In genomic region chr1:161161652-161162051, GRCh38 we compare ENCODE assay signal across 18 cellular contexts. TPM values are rescaled to one million over a fixed set of nuclear protein-coding genes. Genes with fewer than 3 reads are reported as not detected.
A peak's percentile ranks its signal among the peaks of the same experiment; 100 is the strongest.
DNase-seq lines count a peak whose midpoint lies in the region; ATAC-seq and TF ChIP-seq lines count a peak whose summit lies in the region.
"Had no signal": no experiment of that assay in that cellular context is flagged by ENCODE, and none has a peak within 500 bp of the region (broad histone marks: within the 10 kb centered on the region; RNA-seq: fewer than 3 reads in every experiment).

No MANE protein-coding gene starts in this region.

- H3K27me3 ChIP-seq in breast epithelium (no peaks in the 10 kb centered on the region), NT2/D1 (ENCODE audit: insufficient read depth, insufficient read length) (no peaks in the 10 kb centered on the region)

- DNase-seq in MCF 10A (ENCODE audit: unreplicated experiment): no peak
- DNase-seq in breast epithelium (ENCODE audit: low spot score in 2 of 2): no peak
- no peak for DNase-seq in NT2/D1 (ENCODE audit: low read depth, low spot score)
- DNase-seq in endothelial cell (ENCODE audit: low spot score): no peak
- no peak for DNase-seq in stimulated activated effector memory CD8-positive, alpha-beta T cell treated with anti-CD3 and anti-CD28 coated beads, Interleukin-12 subunit alpha, Interleukin-12 subunit beta, amount 100 ng/mL, for 72 hours (ENCODE audit: low spot score in 2 of 2)
- no peak for DNase-seq in UCSD-AML1 (lab: John Stamatoyannopoulos, UW; ENCODE audit: unreplicated experiment)
- DNase-seq in HEK293T (ENCODE audit: extremely low spot score): no peak
- DNase-seq: activated CD4-positive, CD25-positive, alpha-beta regulatory T cell; activated effector memory CD4-positive, alpha-beta T cell treated with Interleukin-2 at 50 U/mL for 16 hours; caudate nucleus; NCI-H1694 treated with DMSO at 0.1 percent for 48 hours; NCI-H2227 treated with DMSO at 0.1 percent for 48 hours; NCI-H774; PC-9 had no signal

- no peak for TF ChIP-seq POLR2A in breast epithelium (IDR thresholded peaks at IDR 0.05)

- H3K27ac ChIP-seq in breast epithelium: peak overlapping the region in 1 of 2 donors; percentile 37
- H3K27ac ChIP-seq: PC-9, thoracic aorta had no signal

- BruUV-seq in MCF 10A (replicated peaks; lab: Mats Ljungman, UMichigan): no TSS peak

- peak overlapping the region; percentile 6 for H3K9ac ChIP-seq in NT2/D1 (ENCODE audit: insufficient read length, low read depth)

- H3K36me3 ChIP-seq in breast epithelium: no peaks in the 10 kb centered on the region
- peaks cover 75% of the 10 kb centered on the region for H3K36me3 ChIP-seq in NT2/D1 (ENCODE audit: insufficient read depth, insufficient read length, low read length)

- H3K27ac Mint-ChIP-seq in MCF 10A (ENCODE audit: low read depth, unreplicated experiment): peak overlapping the region; percentile 25
- H3K27ac Mint-ChIP-seq in endothelial cell (ENCODE audit: unreplicated experiment): peak overlapping the region; percentile 75
- H3K27ac Mint-ChIP-seq in stimulated activated effector memory CD8-positive, alpha-beta T cell treated with anti-CD3 and anti-CD28 coated beads, Interleukin-12 subunit alpha, Interleukin-12 subunit beta, amount 100 ng/mL, for 72 hours: peak overlapping the region; percentile 97

- intact Hi-C loops in MCF 10A (cut with micrococcal nuclease) (no loop called here), breast epithelium (cut with DNase I; ENCODE audit: low total_unique reads) (no loop called here)

- no peak for ATAC-seq in stimulated activated effector memory CD8-positive, alpha-beta T cell treated with anti-CD3 and anti-CD28 coated beads, Interleukin-12 subunit alpha, Interleukin-12 subunit beta, amount 100 ng/mL, for 72 hours
- ATAC-seq in GM21423 (IDR thresholded peaks at IDR 0.05; ENCODE audit: unreplicated experiment): no peak
- ATAC-seq: GM12878 had no signal

- H3K4me3 ChIP-seq in breast epithelium: no peak overlapping the region
- no peak overlapping the region for H3K4me3 ChIP-seq in NT2/D1 (ENCODE audit: insufficient read length, low read depth)
- H3K4me3 ChIP-seq: GM12878, lung, PC-9, thoracic aorta had no signal

- peaks cover 53% of the 10 kb centered on the region for H3K4me1 Mint-ChIP-seq in MCF 10A (ENCODE audit: insufficient read depth, unreplicated experiment)
- peaks cover 43% of the 10 kb centered on the region for H3K4me1 Mint-ChIP-seq in endothelial cell (ENCODE audit: unreplicated experiment)
- H3K4me1 Mint-ChIP-seq in stimulated activated effector memory CD8-positive, alpha-beta T cell treated with anti-CD3 and anti-CD28 coated beads, Interleukin-12 subunit alpha, Interleukin-12 subunit beta, amount 100 ng/mL, for 72 hours: peaks cover 72% of the 10 kb centered on the region

- no peaks in the 10 kb centered on the region for H3K9me3 ChIP-seq in breast epithelium
- no peaks in the 10 kb centered on the region for H3K9me3 ChIP-seq in NT2/D1 (ENCODE audit: insufficient read depth, low read length)
- H3K9me3 ChIP-seq: thoracic aorta had no signal

- TF ChIP-seq CTCF in MCF 10A (IDR thresholded peaks at IDR 0.05; ENCODE audit: unreplicated experiment): no peak
- no peak for TF ChIP-seq CTCF in breast epithelium (IDR thresholded peaks at IDR 0.05)
- no peak for TF ChIP-seq CTCF in endothelial cell (IDR thresholded peaks at IDR 0.05; ENCODE audit: unreplicated experiment)

- H3K27me3 Mint-ChIP-seq in MCF 10A (ENCODE audit: insufficient read depth, unreplicated experiment) (no peaks in the 10 kb centered on the region), endothelial cell (ENCODE audit: unreplicated experiment) (peaks cover 19% of the 10 kb centered on the region)

- POLR2A ChIA-PET in MCF 10A (lab: Yijun Ruan, JAX) (interaction anchor here (0.6 to 1.5 kb wide), 4 partner anchors 8 to 696 kb away, joined by 3 to 7 read pairs (median 4); partner anchors contain the start of genes B4GALT3, NDUFS2 and UFC1), HEK293T (lab: Yijun Ruan, JAX) (interaction anchor here (1.2 to 1.3 kb wide), 2 partner anchors 8 to 11 kb away, joined by 3 to 4 read pairs; partner anchors contain the start of gene UFC1)

- H3K4me1 ChIP-seq in breast epithelium: peaks cover 4 to 14% of the 10 kb centered on the region in 2 donors
- H3K4me1 ChIP-seq in NT2/D1 (ENCODE audit: insufficient read depth, insufficient read length): peaks cover 7% of the 10 kb centered on the region

- CTCF ChIA-PET in MCF 10A (lab: Yijun Ruan, JAX): interaction anchor here (0.6 to 1.3 kb wide), 6 partner anchors 14 to 220 kb away, joined by 3 read pairs; no protein-coding TSS in a partner anchor
- CTCF ChIA-PET in HEK293T (lab: Yijun Ruan, JAX): no interaction called here

- no peaks in the 10 kb centered on the region for H3K9me3 Mint-ChIP-seq in MCF 10A (ENCODE audit: unreplicated experiment)
- no peaks in the 10 kb centered on the region for H3K9me3 Mint-ChIP-seq in endothelial cell (ENCODE audit: unreplicated experiment)
- H3K9me3 Mint-ChIP-seq in stimulated activated effector memory CD8-positive, alpha-beta T cell treated with anti-CD3 and anti-CD28 coated beads, Interleukin-12 subunit alpha, Interleukin-12 subunit beta, amount 100 ng/mL, for 72 hours: no peaks in the 10 kb centered on the region

- H3K4me3 Mint-ChIP-seq in MCF 10A (ENCODE audit: unreplicated experiment) (no peak overlapping the region), endothelial cell (ENCODE audit: unreplicated experiment) (peak overlapping the region; percentile 67)
- H3K4me3 Mint-ChIP-seq in stimulated activated effector memory CD8-positive, alpha-beta T cell treated with anti-CD3 and anti-CD28 coated beads, Interleukin-12 subunit alpha, Interleukin-12 subunit beta, amount 100 ng/mL, for 72 hours: peak overlapping the region; percentile 83

- peaks cover 68% of the 10 kb centered on the region for H3K36me3 Mint-ChIP-seq in MCF 10A (ENCODE audit: insufficient read depth, unreplicated experiment)
- peaks cover 41% of the 10 kb centered on the region for H3K36me3 Mint-ChIP-seq in endothelial cell (ENCODE audit: low read depth, unreplicated experiment)
- H3K36me3 Mint-ChIP-seq in stimulated activated effector memory CD8-positive, alpha-beta T cell treated with anti-CD3 and anti-CD28 coated beads, Interleukin-12 subunit alpha, Interleukin-12 subunit beta, amount 100 ng/mL, for 72 hours: peaks cover 77% of the 10 kb centered on the region

TF ChIP-seq in HEK293T, 16 proteins besides CTCF, POLR2A, EP300 and RAD21:
- TF ChIP-seq PKNOX1 (IDR thresholded peaks at IDR 0.05) (no peak), ARNT (IDR thresholded peaks at IDR 0.05) (no peak), SP1 (IDR thresholded peaks at IDR 0.05) (no peak), HDGF (IDR thresholded peaks at IDR 0.05; ENCODE audit: borderline replicate concordance) (no peak), CTBP1 (IDR thresholded peaks at IDR 0.05; ENCODE audit: borderline replicate concordance) (no peak), BHLHE40 (IDR thresholded peaks at IDR 0.05; ENCODE audit: borderline replicate concordance) (no peak), L3MBTL2 (conservative IDR thresholded peaks at IDR 0.05) (no peak), TARDBP (IDR thresholded peaks at IDR 0.05) (no peak), FOXM1 (IDR thresholded peaks at IDR 0.05; ENCODE audit: borderline replicate concordance) (no peak), LEF1 (IDR thresholded peaks at IDR 0.05; ENCODE audit: borderline replicate concordance) (no peak), FOXK2 (IDR thresholded peaks at IDR 0.05) (no peak), ELF4 (IDR thresholded peaks at IDR 0.05) (no peak), SUZ12 (IDR thresholded peaks at IDR 0.05) (no peak)

RNA-seq across cellular contexts. Expression of gene USP21, which starts 2.4 kb away (rescaled TPM):
- total RNA-seq in MCF 10A (2022): 33.8 and 36.6 TPM in 2 replicates
- total RNA-seq in breast epithelium: 10 to 100 TPM; 11.7 to 26.9 (median 24.9) TPM
- 22.2 TPM for total RNA-seq in endothelial cell (ENCODE audit: unreplicated experiment)

RNA-seq across cellular contexts. Expression of gene PPOX, which starts 4.6 kb away (rescaled TPM):
- total RNA-seq in MCF 10A (2022) (30.3 and 32.4 TPM in 2 replicates), breast epithelium (10 to 100 TPM; 19.5 to 26.8 (median 25.2) TPM), endothelial cell (ENCODE audit: unreplicated experiment) (39.0 TPM)

RNA-seq across cellular contexts. Expression of gene UFC1, which starts 7.9 kb away (rescaled TPM):
- total RNA-seq in MCF 10A (2022) (123 and 125 TPM in 2 replicates), breast epithelium (10 to 100 TPM; 76.0 to 90.3 (median 87.5) TPM), endothelial cell (ENCODE audit: unreplicated experiment) (124 TPM)

RNA-seq across cellular contexts. Expression of gene B4GALT3, which starts 15.7 kb away (rescaled TPM):
- total RNA-seq in MCF 10A (2022) (50.0 and 51.7 TPM in 2 replicates), breast epithelium (10 to 100 TPM; 23.4 to 41.3 (median 29.4) TPM), endothelial cell (ENCODE audit: unreplicated experiment) (44.0 TPM)

RNA-seq across cellular contexts. Expression of gene DEDD, which starts 29.2 kb away (rescaled TPM):
- 63.1 and 73.6 TPM in 2 replicates for total RNA-seq in MCF 10A (2022)
- 10 to 100 TPM; 28.7 to 39.0 (median 37.6) TPM for total RNA-seq in breast epithelium
- total RNA-seq in endothelial cell (ENCODE audit: unreplicated experiment): 133 TPM

Comparison
In these comparisons a context has a peak if more than half of its experiments do, and no peak if none do; other contexts are left out.
1. H3K27ac Mint-ChIP-seq: peak in every context shown above with its lines; median percentile 97 in stimulated activated effector memory CD8-positive, alpha-beta T cell treated with anti-CD3 and anti-CD28 coated beads, Interleukin-12 subunit alpha, Interleukin-12 subunit beta, amount 100 ng/mL, for 72 hours; 75 in endothelial cell; 25 in MCF 10A.